8 cellular contexts compared by ENCODE assay signal in genomic region chr1:92960395-92961130, GRCh38. TPM values are rescaled to one million over a fixed set of nuclear protein-coding genes. Genes with fewer than 3 reads are reported as not detected.
DNase-seq lines count a peak whose midpoint lies in the region; ATAC-seq and TF ChIP-seq lines count a peak whose summit lies in the region.

No MANE protein-coding gene starts in this region.

- H3K27ac Mint-ChIP-seq in activated naive CD4-positive, alpha-beta T cell treated with anti-CD3 and anti-CD28 coated beads, Interleukin-2, amount 50 U/mL, for 24 hours = peak overlapping the region; percentile 98

- H3K4me3 ChIP-seq in thyroid gland (replicated peaks in 1 of 3) = peak overlapping the region; percentile 27 to 87 (median 85)

- TF ChIP-seq CTCF in omental fat pad (IDR thresholded peaks at IDR 0.05) (no peak), thyroid gland (IDR thresholded peaks at IDR 0.05) (peak; percentile 8 to 87 (median 62))

- TF ChIP-seq POLR2A in Raji (IDR thresholded peaks at IDR 0.05; ENCODE audit: insufficient read depth, low read depth, low read length) (peak; percentile 54), thyroid gland (IDR thresholded peaks at IDR 0.05) (peak in 1 of 2 donors; percentile 40)

- intact Hi-C loops in thyroid gland (cut with DNase I) = loop anchor here (2.0 kb wide), 1 partner anchor 102 kb away; no protein-coding TSS in a partner anchor

- H3K4me1 Mint-ChIP-seq in activated naive CD4-positive, alpha-beta T cell treated with anti-CD3 and anti-CD28 coated beads, Interleukin-2, amount 50 U/mL, for 24 hours = peaks cover 42% of the 10 kb centered on the region

- DNase-seq in EL (peak; percentile 88), glomerular endothelial cell (ENCODE audit: extremely low read depth, low read depth, low spot score) (peak; percentile 41), omental fat pad (ENCODE audit: low spot score) (no peak), thyroid gland (peak; percentile 71 to 72)

- no peaks in the 10 kb centered on the region for H3K27me3 Mint-ChIP-seq in activated naive CD4-positive, alpha-beta T cell treated with anti-CD3 and anti-CD28 coated beads, Interleukin-2, amount 50 U/mL, for 24 hours

- 0 to 1% methylated on average over 22 to 33 of the region's 44 CpGs for WGBS in thyroid gland, 2 donors

- ATAC-seq in GM21825 (IDR thresholded peaks at IDR 0.05; ENCODE audit: unreplicated experiment) (peak; percentile 31), omental fat pad (ENCODE audit: low FRiP score) (peak; percentile 54)

- H3K27ac ChIP-seq in KOPT-K1 (ENCODE audit: low read depth, low read length, poor library complexity, severe bottlenecking) (peak overlapping the region; percentile 94), thyroid gland (peak overlapping the region; percentile 90 to 96 (median 92))

- H3K9me3 ChIP-seq in KOPT-K1 (ENCODE audit: insufficient read depth, low read length, poor library complexity, severe bottlenecking) (no peaks in the 10 kb centered on the region), thyroid gland (no peaks in the 10 kb centered on the region)

- H3K4me1 ChIP-seq in thyroid gland = peaks cover 36 to 43% of the 10 kb centered on the region in 2 donors

- H3K36me3 Mint-ChIP-seq in activated naive CD4-positive, alpha-beta T cell treated with anti-CD3 and anti-CD28 coated beads, Interleukin-2, amount 50 U/mL, for 24 hours = peaks cover 2% of the 10 kb centered on the region

- H3K27me3 ChIP-seq in thyroid gland = no peaks in the 10 kb centered on the region

- H3K36me3 ChIP-seq in KOPT-K1 (ENCODE audit: insufficient read depth, low read length) = no peaks in the 10 kb centered on the region
- no peaks in the 10 kb centered on the region for H3K36me3 ChIP-seq in thyroid gland

- H3K9me3 Mint-ChIP-seq in activated naive CD4-positive, alpha-beta T cell treated with anti-CD3 and anti-CD28 coated beads, Interleukin-2, amount 50 U/mL, for 24 hours = no peaks in the 10 kb centered on the region

- H3K4me3 Mint-ChIP-seq in activated naive CD4-positive, alpha-beta T cell treated with anti-CD3 and anti-CD28 coated beads, Interleukin-2, amount 50 U/mL, for 24 hours = peak overlapping the region; percentile 97

RNA-seq across cellular contexts. Expression of gene DIPK1A, which starts 0.7 kb away (rescaled TPM):
- total RNA-seq in glomerular endothelial cell = 1.3 and 3.1 TPM in 2 replicates
- 10 to 100 TPM in 3 of 4 donors, 1 to 10 TPM in 1; 9.1 to 27.2 (median 18.3) TPM for total RNA-seq in omental fat pad
- total RNA-seq in thyroid gland = 10 to 100 TPM; 11.7 to 17.5 (median 15.1) TPM

Comparison
In these comparisons a context has a peak if more than half of its experiments do, and no peak if none do; other contexts are left out.
1. CTCF ChIP-seq: peak in thyroid gland (6 of 6); none in omental fat pad (0 of 3).